ENCODE assay signal across 23 cellular contexts in genomic region chr11:77568306-77568705, GRCh38. TPM values are rescaled to one million over a fixed set of nuclear protein-coding genes. Genes with fewer than 3 reads are reported as not detected.
DNase-seq lines count a peak whose midpoint lies in the region; FAIRE-seq and TF ChIP-seq lines count a peak whose summit lies in the region.
"Had no signal": no experiment of that assay in that cellular context is flagged by ENCODE, and none has a peak within 500 bp of the region (broad histone marks: within the 10 kb centered on the region; RNA-seq: fewer than 3 reads in every experiment).

No MANE protein-coding gene starts in this region.

- H4K20me1 ChIP-seq in mammary epithelial cell (ENCODE audit: insufficient read depth, low read length), result no peaks in the 10 kb centered on the region
- H4K20me1 ChIP-seq: BLaER1 had no signal

- H3K27me3 ChIP-seq in mammary epithelial cell (ENCODE audit: insufficient read depth, low read length), result no peaks in the 10 kb centered on the region
- no peaks in the 10 kb centered on the region for H3K27me3 ChIP-seq in small intestine (ENCODE audit: control insufficient read depth in 2 of 2, insufficient read depth in 2 of 2, low read length in 2 of 2)
- H3K27me3 ChIP-seq: BLaER1 had no signal

- no peaks in the 10 kb centered on the region for H3K36me3 Mint-ChIP-seq in MCF 10A (ENCODE audit: insufficient read depth, unreplicated experiment)
- H3K36me3 Mint-ChIP-seq in nephron progenitor cell (ENCODE audit: low read depth), result peaks cover 25% of the 10 kb centered on the region

- BruUV-seq in mammary epithelial cell (replicated peaks; lab: Mats Ljungman, UMichigan), result no TSS peak
- BruUV-seq in MCF 10A (replicated peaks; lab: Mats Ljungman, UMichigan), result no TSS peak

- H3K27ac Mint-ChIP-seq in MCF 10A (ENCODE audit: low read depth, unreplicated experiment), result no peak overlapping the region
- peak overlapping the region; percentile 55 for H3K27ac Mint-ChIP-seq in nephron progenitor cell
- H3K27ac Mint-ChIP-seq: B cell; CD4-positive, alpha-beta T cell had no signal

- no peak for DNase-seq in mammary epithelial cell
- no peak for DNase-seq in MCF 10A (ENCODE audit: unreplicated experiment)
- DNase-seq in nephron progenitor cell, result no peak
- DNase-seq in small intestine, result peak; percentile 70
- no peak for DNase-seq in C1 segment of cervical spinal cord (lab: John Stamatoyannopoulos, UW)
- no peak for DNase-seq in cerebellum (ENCODE audit: low spot score)
- DNase-seq: CD4-positive, alpha-beta T cell; CD8-positive, alpha-beta memory T cell; DMS 273 treated with DMSO at 0.1 percent for 48 hours; DMS79; EL; GDM1; GM23248; H7 had no signal

- dilution Hi-C loops in mammary epithelial cell (cut with HindIII; ENCODE audit: low sequenced_read_pairs), result no loop called here

- H3K4me3 ChIP-seq in mammary epithelial cell (replicated peaks in 1 of 3; ENCODE audit: insufficient read depth in 1 of 3, low read depth in 2 of 3, low read length in 3 of 3) (no peak overlapping the region), small intestine (ENCODE audit: low read depth in 1 of 2, low read length in 2 of 2) (no peak overlapping the region)
- H3K4me3 ChIP-seq: BLaER1, GM12878, GM23248 had no signal

- H3K79me2 ChIP-seq in mammary epithelial cell (ENCODE audit: insufficient read depth, low read length), result no peaks in the 10 kb centered on the region

- TF ChIP-seq CTCF in mammary epithelial cell (conservative IDR thresholded peaks at IDR 0.05 in 1 of 2, IDR thresholded peaks at IDR 0.05 in 1 of 2; ENCODE audit: extremely low read depth in 1 of 2, insufficient read depth in 1 of 2, low read depth in 1 of 2, low read length in 2 of 2), result no peak
- no peak for TF ChIP-seq CTCF in MCF 10A (IDR thresholded peaks at IDR 0.05; ENCODE audit: unreplicated experiment)
- no peak for TF ChIP-seq CTCF in nephron progenitor cell (IDR thresholded peaks at IDR 0.05)

- no peak overlapping the region for H3K4me2 ChIP-seq in mammary epithelial cell (ENCODE audit: insufficient read depth, low read depth, low read length)
- H3K4me2 ChIP-seq: BLaER1 had no signal

- H2AFZ ChIP-seq in mammary epithelial cell (ENCODE audit: low read depth, low read length), result peak overlapping the region; percentile 53
- H2AFZ ChIP-seq: GM23248 had no signal

- POLR2A ChIA-PET in MCF 10A (lab: Yijun Ruan, JAX), result no interaction called here

- H3K4me3 Mint-ChIP-seq in MCF 10A (ENCODE audit: unreplicated experiment) (no peak overlapping the region), nephron progenitor cell (no peak overlapping the region)
- H3K4me3 Mint-ChIP-seq: B cell; CD14-positive monocyte; CD4-positive, alpha-beta T cell; CD8-positive, alpha-beta memory T cell had no signal

- CTCF ChIA-PET in mammary epithelial cell (lab: Charles Lee; ENCODE audit: low non-redundant PET), result no interaction called here
- CTCF ChIA-PET in MCF 10A (lab: Yijun Ruan, JAX), result interaction anchor here (0.5 kb wide), 1 partner anchor 364 kb away, joined by 3 read pairs; no protein-coding TSS in a partner anchor

- 73% methylated on average over 3 of the region's 4 CpGs for WGBS in mammary epithelial cell (ENCODE audit: low coverage, missing lambda C conversion rate)
- 62 to 82% (median 64%) methylated on average over 4 of the region's 4 CpGs for WGBS in small intestine, 3 donors

- H3K4me1 ChIP-seq in mammary epithelial cell (ENCODE audit: insufficient read depth, low read length), result no peaks in the 10 kb centered on the region
- H3K4me1 ChIP-seq in small intestine (ENCODE audit: control insufficient read depth in 2 of 2, insufficient read depth in 1 of 2, low read depth in 1 of 2, low read length in 1 of 2), result peaks cover 0 to 5% of the 10 kb centered on the region in 2 donors
- H3K4me1 ChIP-seq: BLaER1 had no signal

- H3K36me3 ChIP-seq in mammary epithelial cell (ENCODE audit: insufficient read depth, low read length), result no peaks in the 10 kb centered on the region
- no peaks in the 10 kb centered on the region for H3K36me3 ChIP-seq in small intestine (ENCODE audit: control insufficient read depth in 2 of 2, insufficient read depth in 2 of 2, low read length in 2 of 2)
- H3K36me3 ChIP-seq: BLaER1 had no signal

- H3K9me3 ChIP-seq in mammary epithelial cell (replicated peaks; ENCODE audit: insufficient read depth, low read length) (no peaks in the 10 kb centered on the region), small intestine (ENCODE audit: control insufficient read depth, low read depth) (no peaks in the 10 kb centered on the region)

- intact Hi-C loops in mammary epithelial cell (cut with micrococcal nuclease) (no loop called here), MCF 10A (cut with micrococcal nuclease) (no loop called here)

- H3K4me1 Mint-ChIP-seq in MCF 10A (ENCODE audit: insufficient read depth, unreplicated experiment) (no peaks in the 10 kb centered on the region), nephron progenitor cell (no peaks in the 10 kb centered on the region)
- H3K4me1 Mint-ChIP-seq: B cell; CD14-positive monocyte; CD8-positive, alpha-beta memory T cell had no signal

- no peaks in the 10 kb centered on the region for H3K27me3 Mint-ChIP-seq in MCF 10A (ENCODE audit: insufficient read depth, unreplicated experiment)
- H3K27me3 Mint-ChIP-seq in nephron progenitor cell (ENCODE audit: low read depth, poor library complexity), result no peaks in the 10 kb centered on the region

- in situ Hi-C loops in mammary epithelial cell (cut with MboI; ENCODE audit: low sequenced_read_pairs in 2 of 2), result no loop called here

- FAIRE-seq in small intestine (lab: Jason Lieb, UNC), result no peak
- FAIRE-seq: A204.1, D721Med, GM12878, GM18507, H1 had no signal

- no peak overlapping the region for H3K9ac ChIP-seq in mammary epithelial cell (ENCODE audit: insufficient read depth, low read length)
- H3K9ac ChIP-seq: BLaER1, GM23248 had no signal

- H3K9me3 Mint-ChIP-seq in MCF 10A (ENCODE audit: unreplicated experiment), result peaks cover 12% of the 10 kb centered on the region
- peaks cover 29% of the 10 kb centered on the region for H3K9me3 Mint-ChIP-seq in nephron progenitor cell

- H3K27ac ChIP-seq in mammary epithelial cell (ENCODE audit: insufficient read depth, low read depth, low read length), result no peak overlapping the region
- peak overlapping the region in 1 of 2 donors; percentile 28 for H3K27ac ChIP-seq in small intestine (ENCODE audit: low read depth in 1 of 2, low read length in 1 of 2)
- H3K27ac ChIP-seq: 22Rv1, BLaER1, GM23248 had no signal

RNA-seq across cellular contexts. Expression of gene AQP11, which starts 21.4 kb away (rescaled TPM):
- total RNA-seq in mammary epithelial cell, result under 1 TPM; 0.14 to 0.67 TPM
- polyA plus RNA-seq in mammary epithelial cell, result 0.11 TPM
- polyA minus RNA-seq in mammary epithelial cell, result not detected
- total RNA-seq in MCF 10A (2022), result 0.27 TPM in 1 of 2 replicates, not detected in the other
- polyA plus RNA-seq in small intestine, result 10 to 100 TPM in 2 of 3 donors, 1 to 10 TPM in 1; 9.8 to 22.4 (median 10.3) TPM
- 6.5 TPM for total RNA-seq in cerebellum
- total RNA-seq: CD4-positive, alpha-beta T cell had no signal
